1 cellular context compared by ENCODE assay signal in genomic region chr15:40439461-40440299, GRCh38.
A peak's percentile ranks its signal among the peaks of the same experiment; 100 is the strongest.
TF ChIP-seq lines count a peak whose summit lies in the region.

No MANE protein-coding gene starts in this region.

TF ChIP-seq in GM23338, 12 proteins besides CTCF, POLR2A, EP300 and RAD21 (continued from another document):
- TF ChIP-seq REST (IDR thresholded peaks at IDR 0.05; ENCODE audit: unreplicated experiment) (no peak), ETS1 (IDR thresholded peaks at IDR 0.05) (no peak), EZH2 (IDR thresholded peaks at IDR 0.05; ENCODE audit: low read depth, unreplicated experiment) (no peak), STAT1 (IDR thresholded peaks at IDR 0.05; ENCODE audit: unreplicated experiment) (no peak), ZNF331 (CRISPR knock-in tag; IDR thresholded peaks at IDR 0.05; ENCODE audit: low read depth) (no peak), ZNF114 (CRISPR knock-in tag; IDR thresholded peaks at IDR 0.05) (no peak), POLR2AphosphoS5 (IDR thresholded peaks at IDR 0.05; ENCODE audit: low read depth) (peak; percentile 49; the same call in 1 of the 2 replicates)
